19 cellular contexts compared by ENCODE assay signal in genomic region chr5:37860206-37860605, GRCh38. TPM values are rescaled to one million over a fixed set of nuclear protein-coding genes. Genes with fewer than 3 reads are reported as not detected.
DNase-seq lines count a peak whose midpoint lies in the region; ATAC-seq and TF ChIP-seq lines count a peak whose summit lies in the region.
"Had no signal": no experiment of that assay in that cellular context is flagged by ENCODE, and none has a peak within 500 bp of the region (broad histone marks: within the 10 kb centered on the region; RNA-seq: fewer than 3 reads in every experiment).

No MANE protein-coding gene starts in this region.

- H3K9me3 ChIP-seq in osteoblast (ENCODE audit: low read depth, low read length) = no peaks in the 10 kb centered on the region

- H3K27ac Mint-ChIP-seq in activated T-helper 2 cell treated with anti-CD3 and anti-CD28 coated beads, Interferon-gamma antibody, Interleukin-2, Interleukin-4, amounts not matched to agents 10 μg/mL and 5 μg/mL and 100 μg/mL, durations not matched to agents 14 hours and 24 hours and 36 hours = no peak overlapping the region
- H3K27ac Mint-ChIP-seq: CD8-positive, alpha-beta T cell; H9; T-helper 17 cell had no signal

- H3K4me3 ChIP-seq in osteoblast (ENCODE audit: insufficient read depth, low read length) = no peak overlapping the region
- H3K4me3 ChIP-seq: GM23248 had no signal

- POLR2A ChIA-PET in GM10248 (lab: Yijun Ruan, JAX) = no interaction called here

- H4K20me1 ChIP-seq in osteoblast (ENCODE audit: insufficient read depth, low read length) = no peaks in the 10 kb centered on the region

- DNase-seq in RPMI7951 (ENCODE audit: low read depth) = peak; percentile 16
- peak; percentile 13 for DNase-seq in osteoblast (ENCODE audit: insufficient read length, low spot score, missing footprints)
- DNase-seq in globus pallidus (ENCODE audit: low spot score) = no peak
- DNase-seq in GM10248 (ENCODE audit: extremely low spot score) = no peak
- no peak for DNase-seq in activated T-helper 2 cell treated with anti-CD3 and anti-CD28 coated beads, Interferon-gamma antibody, Interleukin-2, Interleukin-4, amounts not matched to agents 10 μg/mL and 5 μg/mL and 100 μg/mL, durations not matched to agents 14 hours and 24 hours and 36 hours (ENCODE audit: low spot score)
- DNase-seq: CD8-positive, alpha-beta T cell; GM23248; H9; NCI-H1092; NCI-H1436; NCI-H187 treated with DMSO at 0.1 percent for 48 hours; NCI-H2107; SW 1271; T-helper 17 cell had no signal

- H3K36me3 ChIP-seq in osteoblast (ENCODE audit: insufficient read depth, low read length) = no peaks in the 10 kb centered on the region

- peak; percentile 19 for ATAC-seq in GM18511 (IDR thresholded peaks at IDR 0.05; ENCODE audit: unreplicated experiment)
- peak; percentile 9 for ATAC-seq in HG03342 (IDR thresholded peaks at IDR 0.05; ENCODE audit: unreplicated experiment)
- ATAC-seq: CD8-positive, alpha-beta T cell; T-helper 17 cell had no signal

- no peaks in the 10 kb centered on the region for H3K36me3 Mint-ChIP-seq in activated T-helper 2 cell treated with anti-CD3 and anti-CD28 coated beads, Interferon-gamma antibody, Interleukin-2, Interleukin-4, amounts not matched to agents 10 μg/mL and 5 μg/mL and 100 μg/mL, durations not matched to agents 14 hours and 24 hours and 36 hours (ENCODE audit: low read depth)
- H3K36me3 Mint-ChIP-seq: CD8-positive, alpha-beta T cell; IgD-negative memory B cell had no signal

- no peak for TF ChIP-seq CTCF in osteoblast (IDR thresholded peaks at IDR 0.05; ENCODE audit: extremely low read depth, low read depth, low read length)
- TF ChIP-seq CTCF in GM10248 (IDR thresholded peaks at IDR 0.05; ENCODE audit: control extremely low read depth, extremely low read depth, low read depth, missing control alignments) = no peak

- H3K4me1 Mint-ChIP-seq in activated T-helper 2 cell treated with anti-CD3 and anti-CD28 coated beads, Interferon-gamma antibody, Interleukin-2, Interleukin-4, amounts not matched to agents 10 μg/mL and 5 μg/mL and 100 μg/mL, durations not matched to agents 14 hours and 24 hours and 36 hours (ENCODE audit: low read depth) = no peaks in the 10 kb centered on the region
- H3K4me1 Mint-ChIP-seq: H9, T-helper 17 cell had no signal

- H3K27me3 ChIP-seq in osteoblast (ENCODE audit: insufficient read depth, low read length) = peaks cover 27% of the 10 kb centered on the region

- no peak overlapping the region for H3K4me2 ChIP-seq in osteoblast (ENCODE audit: insufficient read depth, low read length)

- H3K9me3 Mint-ChIP-seq in activated T-helper 2 cell treated with anti-CD3 and anti-CD28 coated beads, Interferon-gamma antibody, Interleukin-2, Interleukin-4, amounts not matched to agents 10 μg/mL and 5 μg/mL and 100 μg/mL, durations not matched to agents 14 hours and 24 hours and 36 hours = no peaks in the 10 kb centered on the region
- H3K9me3 Mint-ChIP-seq: CD8-positive, alpha-beta T cell; H9 had no signal

- H2AFZ ChIP-seq in osteoblast (ENCODE audit: low read length) = no peak overlapping the region
- H2AFZ ChIP-seq: GM23248 had no signal

- no peaks in the 10 kb centered on the region for H3K79me2 ChIP-seq in osteoblast (ENCODE audit: insufficient read depth, low read length)

- CTCF ChIA-PET in GM10248 (lab: Yijun Ruan, JAX) = interaction anchor here (1.0 to 1.7 kb wide), 4 partner anchors 13 to 332 kb away, joined by 3 to 8 read pairs (median 5); no protein-coding TSS in a partner anchor

- no peak overlapping the region for H3K27ac ChIP-seq in osteoblast (ENCODE audit: low read depth, low read length)
- H3K27ac ChIP-seq: GM23248 had no signal

- no peak overlapping the region for H3K4me3 Mint-ChIP-seq in activated T-helper 2 cell treated with anti-CD3 and anti-CD28 coated beads, Interferon-gamma antibody, Interleukin-2, Interleukin-4, amounts not matched to agents 10 μg/mL and 5 μg/mL and 100 μg/mL, durations not matched to agents 14 hours and 24 hours and 36 hours (ENCODE audit: low read depth)
- H3K4me3 Mint-ChIP-seq: CD8-positive, alpha-beta T cell; H9; T-helper 17 cell had no signal

- intact Hi-C loops in activated T-helper 2 cell treated with anti-CD3 and anti-CD28 coated beads, Interferon-gamma antibody, Interleukin-2, Interleukin-4, amounts not matched to agents 10 μg/mL and 5 μg/mL and 100 μg/mL, durations not matched to agents 14 hours and 24 hours and 36 hours (cut with micrococcal nuclease) = no loop called here

- H3K4me1 ChIP-seq in osteoblast (ENCODE audit: insufficient read depth, low read length) = no peaks in the 10 kb centered on the region

- H3K27me3 Mint-ChIP-seq in activated T-helper 2 cell treated with anti-CD3 and anti-CD28 coated beads, Interferon-gamma antibody, Interleukin-2, Interleukin-4, amounts not matched to agents 10 μg/mL and 5 μg/mL and 100 μg/mL, durations not matched to agents 14 hours and 24 hours and 36 hours (ENCODE audit: low read depth) = peaks cover 1% of the 10 kb centered on the region

RNA-seq across cellular contexts. Expression of gene GDNF, which starts 20.4 kb away (rescaled TPM):
- 2.2 TPM in 2 replicates for total RNA-seq in RPMI7951 (2014; rRNA removed; shearing (Covaris generic))
- 5.0 and 6.2 TPM in 2 replicates for total RNA-seq in osteoblast
- 0.60 TPM in 1 of 2 replicates, not detected in the other for total RNA-seq in activated T-helper 2 cell treated with anti-CD3 and anti-CD28 coated beads, Interferon-gamma antibody, Interleukin-2, Interleukin-4, amounts not matched to agents 10 μg/mL and 5 μg/mL and 100 μg/mL, durations not matched to agents 14 hours and 24 hours and 36 hours
- total RNA-seq: CD8-positive, alpha-beta T cell; H9; MCF 10A; NCI-H460; T-helper 17 cell had no signal

Comparison
In these comparisons a context has a peak if more than half of its experiments do, and no peak if none do; other contexts are left out.
1. DNase-seq: peak in RPMI7951 (single experiment) and osteoblast (single experiment); none in globus pallidus (single experiment), GM10248 (single experiment) and activated T-helper 2 cell treated with anti-CD3 and anti-CD28 coated beads, Interferon-gamma antibody, Interleukin-2, Interleukin-4, amounts not matched to agents 10 μg/mL and 5 μg/mL and 100 μg/mL, durations not matched to agents 14 hours and 24 hours and 36 hours (single experiment).